Comparison of ENCODE assay signal across 13 cellular contexts in genomic region chr10:78658645-78659632, GRCh38.
A peak's percentile ranks its signal among the peaks of the same experiment; 100 is the strongest.
DNase-seq lines count a peak whose midpoint lies in the region; ATAC-seq, FAIRE-seq and TF ChIP-seq lines count a peak whose summit lies in the region.
"Had no signal": no experiment of that assay in that cellular context is flagged by ENCODE, and none has a peak within 500 bp of the region (broad histone marks: within the 10 kb centered on the region; RNA-seq: fewer than 3 reads in every experiment).

No MANE protein-coding gene starts in this region.

- no peaks in the 10 kb centered on the region for H3K9me2 ChIP-seq in DOHH2 (replicated peaks; ENCODE audit: control insufficient read depth, low read length)

- intact Hi-C loops in lower lobe of right lung (cut with DNase I): no loop called here

- H3K4me1 ChIP-seq in DOHH2 (ENCODE audit: control insufficient read depth, low read length): peaks cover 46% of the 10 kb centered on the region
- no peaks in the 10 kb centered on the region for H3K4me1 ChIP-seq in lower lobe of right lung

- DNase-seq in NOMO-1 treated with DMSO at 0.1 percent for 48 hours (lab: John Stamatoyannopoulos, UW; ENCODE audit: unreplicated experiment) (peak; percentile 69), T-helper 1 cell (no peak), frontal cortex (ENCODE audit: low spot score in 2 of 2) (no peak), lower lobe of right lung (no peak)
- DNase-seq in stimulated activated naive CD8-positive, alpha-beta T cell treated with anti-CD3 and anti-CD28 coated beads, Interleukin-15, amount 100 ng/mL, for 72 hours: no peak
- DNase-seq: activated T-cell treated with anti-CD3 and anti-CD28 coated beads, Interleukin-2, amount 50 U/mL, for 72 hours; left lung had no signal

- H3K4me2 ChIP-seq in DOHH2 (ENCODE audit: low read length): peak overlapping the region; percentile 90

- no peaks in the 10 kb centered on the region for H3K4me1 Mint-ChIP-seq in stimulated activated naive CD8-positive, alpha-beta T cell treated with anti-CD3 and anti-CD28 coated beads, Interleukin-15, amount 100 ng/mL, for 72 hours
- H3K4me1 Mint-ChIP-seq: central memory CD8-positive, alpha-beta T cell had no signal

- H3K4me3 Mint-ChIP-seq in stimulated activated naive CD8-positive, alpha-beta T cell treated with anti-CD3 and anti-CD28 coated beads, Interleukin-15, amount 100 ng/mL, for 72 hours: no peak overlapping the region
- H3K4me3 Mint-ChIP-seq: activated T-cell treated with anti-CD3 and anti-CD28 coated beads, Interleukin-2, amount 50 U/mL, for 72 hours; central memory CD8-positive, alpha-beta T cell; type B pancreatic cell had no signal

- peak overlapping the region; percentile 71 for H3K4me3 ChIP-seq in DOHH2 (ENCODE audit: low read length)
- H3K4me3 ChIP-seq in lower lobe of right lung: no peak overlapping the region
- H3K4me3 ChIP-seq: left lung had no signal

- no peaks in the 10 kb centered on the region for H4K20me1 ChIP-seq in DOHH2 (ENCODE audit: control insufficient read depth, insufficient read depth, low read depth, low read length)

- H3F3A ChIP-seq in DOHH2 (ENCODE audit: control insufficient read depth, insufficient read depth): peaks cover 19% of the 10 kb centered on the region

- no peaks in the 10 kb centered on the region for H3K79me2 ChIP-seq in DOHH2 (ENCODE audit: control insufficient read depth, low read length)

- no peaks in the 10 kb centered on the region for H3K9me3 Mint-ChIP-seq in stimulated activated naive CD8-positive, alpha-beta T cell treated with anti-CD3 and anti-CD28 coated beads, Interleukin-15, amount 100 ng/mL, for 72 hours
- H3K9me3 Mint-ChIP-seq: activated T-cell treated with anti-CD3 and anti-CD28 coated beads, Interleukin-2, amount 50 U/mL, for 72 hours; central memory CD8-positive, alpha-beta T cell had no signal

- ATAC-seq in GM19438 (IDR thresholded peaks at IDR 0.05; ENCODE audit: low read depth, unreplicated experiment) (peak; percentile 65), HG02981 (IDR thresholded peaks at IDR 0.05; ENCODE audit: unreplicated experiment) (peak; percentile 61), lower lobe of right lung (no peak)
- no peak for ATAC-seq in stimulated activated naive CD8-positive, alpha-beta T cell treated with anti-CD3 and anti-CD28 coated beads, Interleukin-15, amount 100 ng/mL, for 72 hours
- ATAC-seq: activated T-cell treated with anti-CD3 and anti-CD28 coated beads, Interleukin-2, amount 50 U/mL, for 72 hours; left lung had no signal

- H3K27ac Mint-ChIP-seq in stimulated activated naive CD8-positive, alpha-beta T cell treated with anti-CD3 and anti-CD28 coated beads, Interleukin-15, amount 100 ng/mL, for 72 hours: no peak overlapping the region
- H3K27ac Mint-ChIP-seq: activated T-cell treated with anti-CD3 and anti-CD28 coated beads, Interleukin-2, amount 50 U/mL, for 72 hours; type B pancreatic cell had no signal

- no peak for FAIRE-seq in frontal cortex (lab: Jason Lieb, UNC)

- H3K9me3 ChIP-seq in DOHH2 (ENCODE audit: control insufficient read depth, insufficient read depth, low read length) (peaks cover 8% of the 10 kb centered on the region; the same call in 1 of the 2 replicates), lower lobe of right lung (no peaks in the 10 kb centered on the region)

- H3K36me3 ChIP-seq in DOHH2 (ENCODE audit: control insufficient read depth, low read length): no peaks in the 10 kb centered on the region
- H3K36me3 ChIP-seq in lower lobe of right lung: no peaks in the 10 kb centered on the region
- H3K36me3 ChIP-seq: left lung had no signal

- H3K27me3 ChIP-seq in DOHH2 (ENCODE audit: control insufficient read depth, low read length): peaks cover 1% of the 10 kb centered on the region
- peaks cover 3% of the 10 kb centered on the region for H3K27me3 ChIP-seq in lower lobe of right lung (ENCODE audit: low read depth)
- H3K27me3 ChIP-seq: left lung had no signal

- H3K27me3 Mint-ChIP-seq in stimulated activated naive CD8-positive, alpha-beta T cell treated with anti-CD3 and anti-CD28 coated beads, Interleukin-15, amount 100 ng/mL, for 72 hours: peaks cover 27% of the 10 kb centered on the region
- H3K27me3 Mint-ChIP-seq: progenitor cell of endocrine pancreas had no signal

- TF ChIP-seq CTCF in DOHH2 (IDR thresholded peaks at IDR 0.05; ENCODE audit: low read depth, low read length, poor library complexity, severe bottlenecking): no peak
- no peak for TF ChIP-seq CTCF in lower lobe of right lung (IDR thresholded peaks at IDR 0.05)

- H3K27ac ChIP-seq in DOHH2 (ENCODE audit: low read depth, low read length): peak overlapping the region; percentile 98
- no peak overlapping the region for H3K27ac ChIP-seq in lower lobe of right lung

Comparison
In these comparisons a context has a peak if more than half of its experiments do, and no peak if none do; other contexts are left out.
1. ATAC-seq: peak in GM19438 (single experiment) and HG02981 (single experiment); none in stimulated activated naive CD8-positive, alpha-beta T cell treated with anti-CD3 and anti-CD28 coated beads, Interleukin-15, amount 100 ng/mL, for 72 hours (single experiment) and lower lobe of right lung (0 of 2).